8 cellular contexts compared by ENCODE assay signal in genomic region chr17:45021607-45022287, GRCh38.
DNase-seq lines count a peak whose midpoint lies in the region; ATAC-seq and TF ChIP-seq lines count a peak whose summit lies in the region.

No MANE protein-coding gene starts in this region.

- H3K4me3 ChIP-seq in brain microvascular endothelial cell (ENCODE audit: low read depth, low read length), result peak overlapping the region; percentile 53

- H3K27ac ChIP-seq in VCaP (peak overlapping the region; percentile 62; the same call in 1 of the 2 replicates), brain microvascular endothelial cell (no peak overlapping the region)

- TF ChIP-seq CTCF in VCaP (conservative IDR thresholded peaks at IDR 0.05), result peak; percentile 99
- peak; percentile 53 for TF ChIP-seq CTCF in brain microvascular endothelial cell (IDR thresholded peaks at IDR 0.05; ENCODE audit: low read depth, low read length, missing control alignments)

- no peaks in the 10 kb centered on the region for H3K27me3 ChIP-seq in brain microvascular endothelial cell (replicated peaks)

- in situ Hi-C loops in brain microvascular endothelial cell (cut with HindIII; ENCODE audit: low pct_ligation_motif_present, low sequenced_read_pairs), result loop anchor here (25.0 kb wide), 1 partner anchor 109 kb away; the partner anchor contains the start of gene GFAP

- DNase-seq in SHP77 (lab: John Stamatoyannopoulos, UW) (peak; percentile 15 to 26), SHP77 treated with DMSO at 0.1 percent for 48 hours (lab: John Stamatoyannopoulos, UW) (no peak), NCI-H1048 (lab: John Stamatoyannopoulos, UW) (peak; percentile 61), brain microvascular endothelial cell (no peak), iPS-NIHi11 (ENCODE audit: low spot score) (peak; percentile 96)
- DNase-seq in stimulated activated CD4-positive, alpha-beta T cell treated with anti-CD3 and anti-CD28 coated beads, Interleukin-12 subunit alpha, Interleukin-12 subunit beta, amount 100 ng/mL, for 24 hours (ENCODE audit: low read depth in 2 of 2), result peak; percentile 31 to 46

- ATAC-seq in GM21515 (IDR thresholded peaks at IDR 0.05; ENCODE audit: unreplicated experiment), result no peak

- peaks cover 3% of the 10 kb centered on the region for H3K36me3 ChIP-seq in brain microvascular endothelial cell (replicated peaks)

Comparison
In these comparisons a context has a peak if more than half of its experiments do, and no peak if none do; other contexts are left out.
1. DNase-seq: peak in SHP77 (2 of 2), NCI-H1048 (single experiment), iPS-NIHi11 (single experiment) and stimulated activated CD4-positive, alpha-beta T cell treated with anti-CD3 and anti-CD28 coated beads, Interleukin-12 subunit alpha, Interleukin-12 subunit beta, amount 100 ng/mL, for 24 hours (2 of 2); none in SHP77 treated with DMSO at 0.1 percent for 48 hours (single experiment) and brain microvascular endothelial cell (single experiment).